14 cellular contexts compared by ENCODE assay signal in genomic region chrX:15158350-15158735, GRCh38.
A peak's percentile ranks its signal among the peaks of the same experiment; 100 is the strongest.
DNase-seq lines count a peak whose midpoint lies in the region; ATAC-seq and TF ChIP-seq lines count a peak whose summit lies in the region.
"Had no signal": no experiment of that assay in that cellular context is flagged by ENCODE, and none has a peak within 500 bp of the region (broad histone marks: within the 10 kb centered on the region; RNA-seq: fewer than 3 reads in every experiment).

No MANE protein-coding gene starts in this region.

- H3K9me3 ChIP-seq in CD8-positive, alpha-beta T cell (ENCODE audit: low read length), result no peaks in the 10 kb centered on the region
- H3K9me3 ChIP-seq in upper lobe of right lung, result no peaks in the 10 kb centered on the region

- H3K36me3 ChIP-seq in CD8-positive, alpha-beta T cell (ENCODE audit: insufficient read depth, low read length), result no peaks in the 10 kb centered on the region
- H3K36me3 ChIP-seq in upper lobe of right lung, result no peaks in the 10 kb centered on the region

- peaks cover 18% of the 10 kb centered on the region for H3K4me1 ChIP-seq in CD8-positive, alpha-beta T cell (ENCODE audit: insufficient read depth, low read length)
- no peaks in the 10 kb centered on the region for H3K4me1 ChIP-seq in upper lobe of right lung

- H3K9me3 Mint-ChIP-seq in CD8-positive, alpha-beta T cell, result no peaks in the 10 kb centered on the region
- H3K9me3 Mint-ChIP-seq in activated naive CD8-positive, alpha-beta T cell (ENCODE audit: low read depth), result no peaks in the 10 kb centered on the region

- peak overlapping the region; percentile 78 for H3K4me3 Mint-ChIP-seq in CD8-positive, alpha-beta T cell
- peak overlapping the region; percentile 82 for H3K4me3 Mint-ChIP-seq in activated naive CD8-positive, alpha-beta T cell
- H3K4me3 Mint-ChIP-seq: neural crest cell had no signal

- H3K27ac Mint-ChIP-seq in CD8-positive, alpha-beta T cell, result peak overlapping the region; percentile 87
- H3K27ac Mint-ChIP-seq in activated naive CD8-positive, alpha-beta T cell, result peak overlapping the region; percentile 95

- no peak for DNase-seq in CD8-positive, alpha-beta T cell
- DNase-seq in upper lobe of right lung (no peak), DMS79 (lab: John Stamatoyannopoulos, UW) (no peak), GM20000 (ENCODE audit: low spot score) (no peak)
- DNase-seq: left cardiac atrium, NCI-H1105 treated with DMSO at 0.1 percent for 48 hours, NCI-H774 had no signal

- no peaks in the 10 kb centered on the region for H3K27me3 Mint-ChIP-seq in CD8-positive, alpha-beta T cell (ENCODE audit: low read depth)
- no peaks in the 10 kb centered on the region for H3K27me3 Mint-ChIP-seq in activated naive CD8-positive, alpha-beta T cell

- peak overlapping the region; percentile 10 for H3K4me3 ChIP-seq in CD8-positive, alpha-beta T cell (ENCODE audit: low read depth, low read length)
- H3K4me3 ChIP-seq in upper lobe of right lung, result no peak overlapping the region
- H3K4me3 ChIP-seq: SK-N-MC had no signal

- H3K27ac ChIP-seq in CD8-positive, alpha-beta T cell (ENCODE audit: low read depth, low read length), result peak overlapping the region; percentile 35
- H3K27ac ChIP-seq in upper lobe of right lung, result no peak overlapping the region
- H3K27ac ChIP-seq: C4-2B, SK-N-MC had no signal

- peaks cover 38% of the 10 kb centered on the region for H3K4me1 Mint-ChIP-seq in CD8-positive, alpha-beta T cell (ENCODE audit: low read depth)
- peaks cover 52% of the 10 kb centered on the region for H3K4me1 Mint-ChIP-seq in activated naive CD8-positive, alpha-beta T cell (ENCODE audit: low read depth)

- intact Hi-C loops in CD8-positive, alpha-beta T cell (cut with DNase I, micrococcal nuclease), result loop anchor here in 1 of 2 experiments (10.0 kb wide), 1 partner anchor 176 kb away; the partner anchor contains the start of gene PIGA
- intact Hi-C loops in upper lobe of right lung (cut with DNase I), result no loop called here

- no peaks in the 10 kb centered on the region for H3K36me3 Mint-ChIP-seq in CD8-positive, alpha-beta T cell
- peaks cover 2% of the 10 kb centered on the region for H3K36me3 Mint-ChIP-seq in activated naive CD8-positive, alpha-beta T cell

- POLR2A ChIA-PET in CD8-positive, alpha-beta T cell (lab: Charles Lee), result no interaction called here

- CTCF ChIA-PET in CD8-positive, alpha-beta T cell (lab: Charles Lee), result interaction anchor here (1.4 kb wide), 1 partner anchor 15 kb away, joined by 4 read pairs; no protein-coding TSS in a partner anchor

- no peaks in the 10 kb centered on the region for H3K27me3 ChIP-seq in CD8-positive, alpha-beta T cell (ENCODE audit: insufficient read depth, low read length)
- no peaks in the 10 kb centered on the region for H3K27me3 ChIP-seq in upper lobe of right lung

- ATAC-seq in CD8-positive, alpha-beta T cell, result no peak
- peak; percentile 4 for ATAC-seq in GM18873 (IDR thresholded peaks at IDR 0.05; ENCODE audit: low FRiP score, unreplicated experiment)
- ATAC-seq in HG03066 (IDR thresholded peaks at IDR 0.05; ENCODE audit: low read depth, unreplicated experiment), result peak; percentile 16
- no peak for ATAC-seq in upper lobe of right lung
- no peak for ATAC-seq in HG03439 (IDR thresholded peaks at IDR 0.05; ENCODE audit: unreplicated experiment)
- ATAC-seq: left cardiac atrium had no signal

- TF ChIP-seq CTCF in CD8-positive, alpha-beta T cell (IDR thresholded peaks at IDR 0.05), result no peak
- TF ChIP-seq CTCF in upper lobe of right lung (IDR thresholded peaks at IDR 0.05) (no peak), GM20000 (IDR thresholded peaks at IDR 0.05; ENCODE audit: extremely low read depth, missing control alignments) (no peak)

Comparison
In these comparisons a context has a peak if more than half of its experiments do, and no peak if none do; other contexts are left out.
1. ATAC-seq: peak in GM18873 (single experiment) and HG03066 (single experiment); none in CD8-positive, alpha-beta T cell (single experiment), upper lobe of right lung (single experiment) and HG03439 (single experiment).